Comparison of ENCODE assay signal across 27 cellular contexts in the genomic region with DNA sequence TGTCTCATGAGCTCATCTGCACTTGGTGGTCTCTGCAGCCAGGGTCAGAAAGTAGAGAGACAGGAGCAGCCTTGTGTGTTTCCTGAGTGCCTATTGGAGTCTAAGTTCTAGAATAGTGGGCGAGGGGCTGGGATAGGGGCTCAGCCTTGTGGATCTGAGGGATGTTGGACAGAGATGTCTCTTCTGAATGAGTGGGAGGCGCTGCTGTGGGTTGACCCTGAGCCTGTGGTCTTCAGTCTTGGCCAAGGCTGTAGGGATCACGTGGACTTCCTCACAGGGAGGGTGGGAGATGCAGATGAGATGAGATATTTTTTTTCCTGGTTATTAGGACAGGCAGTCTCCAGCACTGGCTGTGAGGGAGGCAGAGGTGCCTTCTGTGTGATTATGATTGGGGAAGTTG.
DNase-seq lines count a peak whose midpoint lies in the region; ATAC-seq and TF ChIP-seq lines count a peak whose summit lies in the region.
"Had no signal": no experiment of that assay in that cellular context is flagged by ENCODE, and none has a peak within 500 bp of the region (broad histone marks: within the 10 kb centered on the region; RNA-seq: fewer than 3 reads in every experiment).

No MANE protein-coding gene starts in this region.

- H3K27ac Mint-ChIP-seq in neural crest cell (ENCODE audit: unreplicated experiment), result peak overlapping the region; percentile 67
- H3K27ac Mint-ChIP-seq: HFFc6 had no signal

- TF ChIP-seq CTCF in VCaP (conservative IDR thresholded peaks at IDR 0.05), result no peak
- TF ChIP-seq CTCF in neural crest cell (conservative IDR thresholded peaks at IDR 0.05), result no peak

- intact Hi-C loops in Right ventricle myocardium superior (cut with DNase I), result no loop called here

- peaks cover 9% of the 10 kb centered on the region for H3K9me3 Mint-ChIP-seq in neural crest cell

- peak overlapping the region; percentile 82 for H3K27ac ChIP-seq in VCaP
- H3K27ac ChIP-seq: A549; BLaER1 treated with 17β-estradiol and CSF1 and Interleukin-3, amounts not matched to agents 10 nM and 100 nM; KMS-11; SJCRH30 had no signal

- DNase-seq in OCI-M1 (lab: John Stamatoyannopoulos, UW) (peak; percentile 62), neural crest cell (ENCODE audit: low read depth, low spot score) (no peak), NOMO-1 treated with DMSO at 0.1 percent for 48 hours (lab: John Stamatoyannopoulos, UW; ENCODE audit: unreplicated experiment) (no peak), cortex of kidney (lab: John Stamatoyannopoulos, UW) (no peak), Right ventricle myocardium superior (no peak), activated gamma-delta T cell (lab: John Stamatoyannopoulos, UW) (no peak)
- DNase-seq: AML-193; Calu3; CD4-positive, alpha-beta memory T cell; DMS79 treated with DMSO at 0.1 percent for 48 hours; GF-D8; GOT3; HFFc6; IMR-90; MM.1S; NCI-H1048; NCI-H1417; NCI-H1694; NCI-H2029 treated with DMSO at 0.1 percent for 48 hours; NCI-H2227 treated with DMSO at 0.1 percent for 48 hours; NCI-H526 treated with DMSO at 0.1 percent for 48 hours; SJCRH30 had no signal

- ATAC-seq in Right ventricle myocardium superior (ENCODE audit: poor library complexity), result no peak
- ATAC-seq: A549, SK-N-SH treated with all-trans-retinoic acid at 6 μM for 48 hours had no signal

- H3K4me3 Mint-ChIP-seq in neural crest cell, result no peak overlapping the region
- H3K4me3 Mint-ChIP-seq: CD4-positive, alpha-beta memory T cell; HFFc6 had no signal

- H3K4me1 Mint-ChIP-seq in neural crest cell, result peaks cover 33% of the 10 kb centered on the region

- H3K27me3 Mint-ChIP-seq in neural crest cell (ENCODE audit: low read depth), result no peaks in the 10 kb centered on the region
- H3K27me3 Mint-ChIP-seq: CD4-positive, alpha-beta memory T cell had no signal

- peaks cover 32% of the 10 kb centered on the region for H3K36me3 Mint-ChIP-seq in neural crest cell (ENCODE audit: low read depth)
